In the genomic region with DNA sequence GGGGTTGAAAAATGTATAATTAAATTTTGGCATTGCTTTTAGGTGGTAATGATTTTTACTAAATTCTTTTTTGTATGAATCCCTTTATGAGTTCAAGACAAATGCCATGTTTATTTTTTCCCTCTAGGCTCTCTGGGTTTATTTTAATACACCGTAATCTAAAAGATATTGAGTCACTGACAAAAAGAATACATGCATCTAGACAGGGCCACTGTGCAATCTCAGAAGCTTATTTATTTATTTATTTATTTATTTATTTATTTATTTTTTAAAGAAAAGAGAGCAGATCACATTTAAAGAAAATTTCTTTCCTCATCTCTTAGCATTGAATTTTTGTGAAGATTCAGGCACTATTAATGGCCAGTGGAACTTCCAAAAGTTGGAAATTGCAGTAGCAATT, we compare ENCODE assay signal across 31 cellular contexts.
"Had no signal": no experiment of that assay in that cellular context is flagged by ENCODE, and none has a peak within 500 bp of the region (broad histone marks: within the 10 kb centered on the region; RNA-seq: fewer than 3 reads in every experiment).

No MANE protein-coding gene starts in this region.

- H3K36me3 Mint-ChIP-seq: activated naive CD4-positive, alpha-beta T cell treated with anti-CD3 and anti-CD28 coated beads, Interleukin-2, amount 10 ng/mL, durations not matched to agents 7 days and 5 days; activated naive CD8-positive, alpha-beta T cell; T-cell; WTC11 had no signal

- H3K27ac ChIP-seq: colonic mucosa, epithelial cell of prostate, esophagus squamous epithelium, gastroesophageal sphincter, VCaP had no signal

- H3K36me3 ChIP-seq: colonic mucosa, esophagus squamous epithelium, gastroesophageal sphincter had no signal

- H3K27ac Mint-ChIP-seq: activated CD4-positive, alpha-beta memory T cell treated with anti-CD3 and anti-CD28 coated beads, Interleukin-2, amount 10 ng/mL, durations not matched to agents 7 days and 5 days; activated CD4-positive, alpha-beta T cell treated with anti-CD3 and anti-CD28 coated beads, Interleukin-2, amount 10 ng/mL, durations not matched to agents 7 days and 5 days; activated naive CD4-positive, alpha-beta T cell treated with anti-CD3 and anti-CD28 coated beads, Interleukin-2, amount 10 ng/mL, durations not matched to agents 7 days and 5 days; activated naive CD8-positive, alpha-beta T cell; activated T-cell treated with anti-CD3 and anti-CD28 coated beads, Interleukin-2, amount 50 U/mL, for 24 hours; activated T-cell treated with anti-CD3 and anti-CD28 coated beads, Interleukin-2, amount 50 U/mL, for 72 hours; T-cell; T-helper 1 cell treated with Interleukin-12 subunit alpha and Interleukin-12 subunit beta and Interleukin-4 antibody, amounts not matched to agents 30 μg/mL and 1 μg/mL, for 36 hours had no signal

- DNase-seq: activated CD4-positive, alpha-beta memory T cell treated with anti-CD3 and anti-CD28 coated beads, Interleukin-2, amount 10 ng/mL, durations not matched to agents 7 days and 5 days; activated CD4-positive, alpha-beta T cell treated with anti-CD3 and anti-CD28 coated beads for 1 hour; activated CD4-positive, alpha-beta T cell treated with anti-CD3 and anti-CD28 coated beads for 4 hours; activated CD4-positive, alpha-beta T cell treated with anti-CD3 and anti-CD28 coated beads, Interleukin-2, amount 10 ng/mL, durations not matched to agents 7 days and 5 days; activated CD4-positive, alpha-beta T cell treated with anti-CD3 and anti-CD28 coated beads, Interleukin-2, amount 50 U/mL, for 4 hours; activated CD8-positive, alpha-beta memory T cell treated with anti-CD3 and anti-CD28 coated beads, Interleukin-2, amount 50 U/mL, for 48 hours; activated gamma-delta T cell; activated naive CD4-positive, alpha-beta T cell; activated naive CD4-positive, alpha-beta T cell treated with anti-CD3 and anti-CD28 coated beads, Interleukin-2, amount 10 ng/mL, durations not matched to agents 7 days and 5 days; activated T-cell treated with anti-CD3 and anti-CD28 coated beads for 4 hours; activated T-cell treated with anti-CD3 and anti-CD28 coated beads, Interleukin-2, amount 50 U/mL, for 24 hours; activated T-cell treated with anti-CD3 and anti-CD28 coated beads, Interleukin-2, amount 50 U/mL, for 72 hours; amniotic stem cell; anterior cingulate cortex; central memory CD4-positive, alpha-beta T cell; cerebellar nuclear complex; colonic mucosa; effector CD8-positive, alpha-beta T cell; esophagus squamous epithelium; foreskin melanocyte; T-cell; T-helper 9 cell had no signal

- H3K9me3 Mint-ChIP-seq: activated T-cell treated with anti-CD3 and anti-CD28 coated beads, Interleukin-2, amount 50 U/mL, for 24 hours had no signal

- H3K4me3 ChIP-seq: colonic mucosa, esophagus squamous epithelium, gastroesophageal sphincter had no signal

- H3K27me3 ChIP-seq: colonic mucosa, esophagus squamous epithelium, gastroesophageal sphincter had no signal

- FAIRE-seq: astrocyte, endothelial cell of umbilical vein, TTC549 had no signal

- ATAC-seq: activated T-cell treated with anti-CD3 and anti-CD28 coated beads, Interleukin-2, amount 50 U/mL, for 72 hours; gastroesophageal sphincter; T-cell had no signal

- H3K9me3 ChIP-seq: colonic mucosa, esophagus squamous epithelium had no signal

- H3K4me1 ChIP-seq: colonic mucosa, esophagus squamous epithelium, gastroesophageal sphincter had no signal
